ENCODE assay signal across 10 cellular contexts in genomic region chr10:117145019-117145418, GRCh38. TPM values are rescaled to one million over a fixed set of nuclear protein-coding genes. Genes with fewer than 3 reads are reported as not detected.
"Had no signal": no experiment of that assay in that cellular context is flagged by ENCODE, and none has a peak within 500 bp of the region (broad histone marks: within the 10 kb centered on the region; RNA-seq: fewer than 3 reads in every experiment).

No MANE protein-coding gene starts in this region.

- H3K4me2 ChIP-seq: KMS-11 had no signal

- H3K36me3 Mint-ChIP-seq: IgD-negative memory B cell had no signal

- FAIRE-seq: HTR-8/SVneo, K562 had no signal

- H3K4me3 ChIP-seq: K562 had no signal

- H3K9ac ChIP-seq: KMS-11 had no signal

- H3K4me1 Mint-ChIP-seq: IgD-negative memory B cell had no signal

- H3K27ac Mint-ChIP-seq: IgD-negative memory B cell had no signal

- H3K27ac ChIP-seq: HL-60, KMS-11 had no signal

- DNase-seq: IMR-90, KBM-7, KG1 had no signal

- ATAC-seq: K562 had no signal

RNA-seq across cellular contexts. Expression of gene VAX1, which starts 6.9 kb away (rescaled TPM):
- total RNA-seq: HT-29, HT1080, IMR-90, K562 had no signal
- polyA plus RNA-seq: IgD-negative memory B cell, IMR-90, K562 had no signal

RNA-seq across cellular contexts. Expression of gene KCNK18, which starts 52.3 kb away (rescaled TPM):
- total RNA-seq: HT-29, HT1080, IMR-90, K562 had no signal
- polyA plus RNA-seq: IgD-negative memory B cell, IMR-90, K562 had no signal
